In the genomic region with DNA sequence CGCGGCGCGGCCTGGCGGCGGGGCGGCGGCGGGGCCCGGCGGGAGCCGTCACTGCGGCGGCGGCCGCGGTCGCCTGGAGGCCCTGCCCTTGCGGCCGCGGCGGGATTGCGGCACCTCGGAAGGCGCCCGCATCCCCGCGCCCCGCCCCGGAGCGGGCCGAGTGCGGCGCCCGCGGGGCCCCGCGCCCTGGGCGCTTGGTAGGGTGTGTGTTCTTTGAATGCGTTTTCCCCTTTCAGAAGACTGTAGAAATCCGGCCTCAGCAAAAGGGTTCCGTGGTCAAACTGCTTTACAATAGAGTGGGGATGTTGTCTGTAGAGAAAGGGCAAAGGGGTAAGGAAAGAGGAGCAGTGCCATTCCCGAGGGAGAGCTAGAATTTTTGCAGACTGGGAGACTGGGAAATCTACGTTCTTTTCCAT, we compare ENCODE assay signal across 8 cellular contexts. TPM values are rescaled to one million over a fixed set of nuclear protein-coding genes. Genes with fewer than 3 reads are reported as not detected.
DNase-seq lines count a peak whose midpoint lies in the region; ATAC-seq and TF ChIP-seq lines count a peak whose summit lies in the region.

No MANE protein-coding gene starts in this region.

- intact Hi-C loops in Caco-2 (cut with micrococcal nuclease; ENCODE audit: unreplicated experiment) (loop anchor here (1.0 kb wide), 1 partner anchor 8 kb away; no protein-coding TSS in a partner anchor), natural killer cell (cut with micrococcal nuclease) (loop anchor here (2.0 to 5.0 kb wide), 6 partner anchors 60 to 275 kb away; no protein-coding TSS in a partner anchor)

- H3K9ac ChIP-seq in HUES64 (ENCODE audit: low read depth, low read length) = peak overlapping the region; percentile 57

- H3K27ac Mint-ChIP-seq in Caco-2 (ENCODE audit: unreplicated experiment) (peak overlapping the region; percentile 71), natural killer cell (peak overlapping the region; percentile 94 to 97)
- peak overlapping the region; percentile 91 for H3K27ac Mint-ChIP-seq in activated CD4-positive, alpha-beta T cell treated with anti-CD3 and anti-CD28 coated beads, Interleukin-2, amount 10 ng/mL, durations not matched to agents 7 days and 5 days

- H3K4me1 ChIP-seq in Caco-2 = peaks cover 44% of the 10 kb centered on the region
- peaks cover 27% of the 10 kb centered on the region for H3K4me1 ChIP-seq in HUES64 (ENCODE audit: insufficient read depth, low read length)
- peaks cover 0 to 5% of the 10 kb centered on the region in 2 donors for H3K4me1 ChIP-seq in esophagus (ENCODE audit: control insufficient read depth in 2 of 2, insufficient read depth in 2 of 2, low read length in 1 of 2)

- TF ChIP-seq CTCF in Caco-2 (IDR thresholded peaks at IDR 0.05; ENCODE audit: insufficient read depth in 1 of 2, low read depth in 1 of 2, low read length in 1 of 2, severe bottlenecking in 1 of 2, unreplicated experiment in 1 of 2) (no peak), natural killer cell (IDR thresholded peaks at IDR 0.05) (no peak)

- H3K4me3 Mint-ChIP-seq in Caco-2 (ENCODE audit: unreplicated experiment) = peak overlapping the region; percentile 81
- peak overlapping the region; percentile 89 for H3K4me3 Mint-ChIP-seq in activated CD4-positive, alpha-beta T cell treated with anti-CD3 and anti-CD28 coated beads, Interleukin-2, amount 10 ng/mL, durations not matched to agents 7 days and 5 days
- H3K4me3 Mint-ChIP-seq in natural killer cell = peak overlapping the region; percentile 91

- CTCF ChIA-PET in Caco-2 (lab: Charles Lee) = no interaction called here
- CTCF ChIA-PET in activated CD4-positive, alpha-beta T cell treated with anti-CD3 and anti-CD28 coated beads, Interleukin-2, amount 10 ng/mL, durations not matched to agents 7 days and 5 days (lab: Charles Lee) = interaction anchor here (0.6 to 2.0 kb wide), 4 partner anchors 9 to 126 kb away, joined by 3 to 8 read pairs (median 4); no protein-coding TSS in a partner anchor

- H3K4me1 Mint-ChIP-seq in Caco-2 (ENCODE audit: low read depth, unreplicated experiment) (peaks cover 33% of the 10 kb centered on the region), natural killer cell (peaks cover 45 to 54% of the 10 kb centered on the region in 2 donors)
- peaks cover 41% of the 10 kb centered on the region for H3K4me1 Mint-ChIP-seq in activated CD4-positive, alpha-beta T cell treated with anti-CD3 and anti-CD28 coated beads, Interleukin-2, amount 10 ng/mL, durations not matched to agents 7 days and 5 days

- H3K9me3 Mint-ChIP-seq in Caco-2 (ENCODE audit: unreplicated experiment) (no peaks in the 10 kb centered on the region), natural killer cell (no peaks in the 10 kb centered on the region)
- H3K9me3 Mint-ChIP-seq in activated CD4-positive, alpha-beta T cell treated with anti-CD3 and anti-CD28 coated beads, Interleukin-2, amount 10 ng/mL, durations not matched to agents 7 days and 5 days = no peaks in the 10 kb centered on the region

- H3K9me3 ChIP-seq in Caco-2 = no peaks in the 10 kb centered on the region
- H3K9me3 ChIP-seq in HUES64 (ENCODE audit: insufficient read depth, low read depth, low read length) = no peaks in the 10 kb centered on the region
- H3K9me3 ChIP-seq in esophagus (ENCODE audit: control insufficient read depth in 2 of 2, insufficient read depth in 1 of 2, low read depth in 1 of 2, low read length in 1 of 2) = no peaks in the 10 kb centered on the region

- H3K27ac ChIP-seq in HUES64 (ENCODE audit: low read depth, low read length) (no peak overlapping the region), esophagus (ENCODE audit: low read depth in 2 of 2, low read length in 1 of 2) (peak overlapping the region; percentile 98 to 99)

- H3K36me3 ChIP-seq in Caco-2 (ENCODE audit: control insufficient read depth, insufficient read depth, low read length) (no peaks in the 10 kb centered on the region), HUES64 (ENCODE audit: insufficient read depth, low read length) (peaks cover 9% of the 10 kb centered on the region; the same call in 1 of the 2 replicates), esophagus (ENCODE audit: control insufficient read depth in 2 of 2, insufficient read depth in 2 of 2, low read length in 1 of 2) (no peaks in the 10 kb centered on the region)

- BruUV-seq in Caco-2 (replicated peaks; lab: Mats Ljungman, UMichigan) = no TSS peak

- ATAC-seq in GM19463 (IDR thresholded peaks at IDR 0.05; ENCODE audit: unreplicated experiment) (peak; percentile 27), natural killer cell (peak; percentile 22 to 45 (median 38))

- no peaks in the 10 kb centered on the region for H3K27me3 ChIP-seq in Caco-2 (replicated peaks; ENCODE audit: control insufficient read depth, insufficient read depth, low read length)
- H3K27me3 ChIP-seq in HUES64 (ENCODE audit: insufficient read depth, low read length) = peaks cover 7% of the 10 kb centered on the region; the same call in 1 of the 2 replicates
- H3K27me3 ChIP-seq in esophagus (ENCODE audit: control insufficient read depth in 1 of 2, insufficient read depth in 2 of 2, low read length in 2 of 2) = no peaks in the 10 kb centered on the region

- peak overlapping the region; percentile 84 for H3K4me3 ChIP-seq in Caco-2 (ENCODE audit: low read depth, low read length)
- peak overlapping the region; percentile 72 for H3K4me3 ChIP-seq in HUES64 (ENCODE audit: low read length)
- H3K4me3 ChIP-seq in esophagus (ENCODE audit: low read depth in 1 of 2, low read length in 2 of 2) = peak overlapping the region; percentile 74 to 81

- POLR2A ChIA-PET in Caco-2 (lab: Charles Lee) = no interaction called here
- POLR2A ChIA-PET in activated CD4-positive, alpha-beta T cell treated with anti-CD3 and anti-CD28 coated beads, Interleukin-2, amount 10 ng/mL, durations not matched to agents 7 days and 5 days (lab: Charles Lee) = interaction anchor here (0.6 kb wide), 1 partner anchor 8 kb away, joined by 3 read pairs; no protein-coding TSS in a partner anchor

- peak in 1 of 2 experiments; percentile 51 for DNase-seq in Caco-2
- peak; percentile 30 for DNase-seq in activated CD4-positive, alpha-beta T cell treated with anti-CD3 and anti-CD28 coated beads, Interleukin-2, amount 10 ng/mL, durations not matched to agents 7 days and 5 days
- peak; percentile 46 for DNase-seq in natural killer cell
- no peak for DNase-seq in DMS114 treated with DMSO at 0.1 percent for 48 hours (lab: John Stamatoyannopoulos, UW; ENCODE audit: unreplicated experiment)
- no peak for DNase-seq in islet precursor cell

- H3K36me3 Mint-ChIP-seq in Caco-2 (ENCODE audit: insufficient read depth, unreplicated experiment) (peaks cover 15% of the 10 kb centered on the region), natural killer cell (no peaks in the 10 kb centered on the region)
- peaks cover 34% of the 10 kb centered on the region for H3K36me3 Mint-ChIP-seq in activated CD4-positive, alpha-beta T cell treated with anti-CD3 and anti-CD28 coated beads, Interleukin-2, amount 10 ng/mL, durations not matched to agents 7 days and 5 days (ENCODE audit: low read depth)

- WGBS in HUES64 = under 1% methylated on average over 44 of the region's 44 CpGs
- WGBS in esophagus, 2 donors = 1% methylated on average over 37 to 44 of the region's 44 CpGs

- H3K27me3 Mint-ChIP-seq in Caco-2 (ENCODE audit: insufficient read depth, unreplicated experiment) = no peaks in the 10 kb centered on the region
- H3K27me3 Mint-ChIP-seq in activated CD4-positive, alpha-beta T cell treated with anti-CD3 and anti-CD28 coated beads, Interleukin-2, amount 10 ng/mL, durations not matched to agents 7 days and 5 days = peaks cover 9% of the 10 kb centered on the region
- no peaks in the 10 kb centered on the region for H3K27me3 Mint-ChIP-seq in natural killer cell (ENCODE audit: low read depth in 2 of 2)

RNA-seq across cellular contexts. Expression of a gene that starts 0.6 kb away (rescaled TPM):
- total RNA-seq in Caco-2 (2022) = 23.1 and 25.4 TPM in 2 replicates
- polyA plus RNA-seq in HUES64 (2013, experiment 1 of 2) = 8.4 TPM
- 9.3 TPM for polyA plus RNA-seq in HUES64 (2013, experiment 2 of 2)
- total RNA-seq in activated CD4-positive, alpha-beta T cell treated with anti-CD3 and anti-CD28 coated beads, Interleukin-2, amount 10 ng/mL, durations not matched to agents 7 days and 5 days = 10 to 100 TPM; 62.9 to 65.6 TPM
- 10 to 100 TPM; 11.1 to 11.3 TPM for polyA plus RNA-seq in esophagus
- total RNA-seq in natural killer cell = 100 to 1,000 TPM; 177 to 209 (median 186) TPM

Comparison
In these comparisons a context has a peak if more than half of its experiments do, and no peak if none do; other contexts are left out.
1. DNase-seq: peak in activated CD4-positive, alpha-beta T cell treated with anti-CD3 and anti-CD28 coated beads, Interleukin-2, amount 10 ng/mL, durations not matched to agents 7 days and 5 days (single experiment) and natural killer cell (single experiment); none in DMS114 treated with DMSO at 0.1 percent for 48 hours (single experiment) and islet precursor cell (single experiment).
2. Peak in every context shown above with its lines, with median percentiles within 50 percentile points of each other: H3K4me3 ChIP-seq, H3K27ac Mint-ChIP-seq and H3K4me3 Mint-ChIP-seq.